ENCODE assay signal across 17 cellular contexts in genomic region chr5:120532835-120533234, GRCh38.
DNase-seq lines count a peak whose midpoint lies in the region; ATAC-seq and TF ChIP-seq lines count a peak whose summit lies in the region.
"Had no signal": no experiment of that assay in that cellular context is flagged by ENCODE, and none has a peak within 500 bp of the region (broad histone marks: within the 10 kb centered on the region; RNA-seq: fewer than 3 reads in every experiment).

No MANE protein-coding gene starts in this region.

- H3K27ac Mint-ChIP-seq in chondrocyte (ENCODE audit: unreplicated experiment) (no peak overlapping the region), nephron progenitor cell (no peak overlapping the region)
- H3K27ac Mint-ChIP-seq: CD4-positive, alpha-beta T cell; T-helper 1 cell treated with Interleukin-12 subunit alpha and Interleukin-12 subunit beta and Interleukin-4 antibody, amounts not matched to agents 30 μg/mL and 1 μg/mL, for 36 hours had no signal

- H3K27me3 ChIP-seq in Loucy (ENCODE audit: insufficient read depth, low read length, poor library complexity, severe bottlenecking): no peaks in the 10 kb centered on the region
- H3K27me3 ChIP-seq: esophagus squamous epithelium had no signal

- H3K9me3 Mint-ChIP-seq in chondrocyte (ENCODE audit: low read depth) (peaks cover 3% of the 10 kb centered on the region), nephron progenitor cell (no peaks in the 10 kb centered on the region)
- H3K9me3 Mint-ChIP-seq: T-helper 1 cell treated with Interleukin-12 subunit alpha and Interleukin-12 subunit beta and Interleukin-4 antibody, amounts not matched to agents 30 μg/mL and 1 μg/mL, for 36 hours had no signal

- DNase-seq in GM12864 (ENCODE audit: low read depth): no peak
- no peak for DNase-seq in chondrocyte (ENCODE audit: low spot score)
- peak; percentile 40 for DNase-seq in nephron progenitor cell
- no peak for DNase-seq in NCI-H1694 (lab: John Stamatoyannopoulos, UW)
- no peak for DNase-seq in activated CD4-positive, alpha-beta T cell treated with anti-CD3 and anti-CD28 coated beads, Interleukin-2, amount 50 U/mL, for 48 hours
- no peak for DNase-seq in GM10266 (ENCODE audit: extremely low spot score)
- DNase-seq: activated naive CD4-positive, alpha-beta T cell treated with anti-CD3 and anti-CD28 coated beads, Interleukin-2, amount 50 U/mL, for 16 hours; CD4-positive, alpha-beta T cell; cerebellar nuclear complex; esophagus squamous epithelium; kidney; NCI-H2029 had no signal

- no peak overlapping the region for H3K4me3 ChIP-seq in GM12864 (ENCODE audit: low read depth, low read length)
- H3K4me3 ChIP-seq in Loucy (ENCODE audit: low read length, poor library complexity, severe bottlenecking): no peak overlapping the region
- H3K4me3 ChIP-seq: esophagus squamous epithelium, GM12878, thoracic aorta had no signal

- no peaks in the 10 kb centered on the region for H3K36me3 ChIP-seq in Loucy (ENCODE audit: insufficient read depth, low read length)
- H3K36me3 ChIP-seq: esophagus squamous epithelium, thoracic aorta had no signal

- no peaks in the 10 kb centered on the region for H3K9me2 ChIP-seq in Loucy (replicated peaks; ENCODE audit: low read depth, low read length)

- no peak overlapping the region for H3K4me2 ChIP-seq in Loucy (ENCODE audit: low read depth, low read length, poor library complexity, severe bottlenecking)

- H3K4me1 ChIP-seq in Loucy (ENCODE audit: insufficient read depth, low read length, poor library complexity, severe bottlenecking): no peaks in the 10 kb centered on the region
- H3K4me1 ChIP-seq: esophagus squamous epithelium had no signal

- peaks cover 32% of the 10 kb centered on the region for H3K4me1 Mint-ChIP-seq in chondrocyte (ENCODE audit: low read depth)
- no peaks in the 10 kb centered on the region for H3K4me1 Mint-ChIP-seq in nephron progenitor cell

- no peaks in the 10 kb centered on the region for H3F3A ChIP-seq in Loucy (ENCODE audit: low read depth)

- H3K79me2 ChIP-seq in Loucy (ENCODE audit: insufficient read depth, low read length): no peaks in the 10 kb centered on the region

- no peaks in the 10 kb centered on the region for H4K20me1 ChIP-seq in Loucy (ENCODE audit: insufficient read depth, low read length, poor library complexity, severe bottlenecking)

- peak; percentile 28 for TF ChIP-seq CTCF in GM12864 (IDR thresholded peaks at IDR 0.05; ENCODE audit: low read depth, low read length, missing control alignments)
- peak; percentile 35; the same call in 1 of the 2 replicates for TF ChIP-seq CTCF in Loucy (conservative IDR thresholded peaks at IDR 0.05; ENCODE audit: low read length)
- peak; percentile 38 for TF ChIP-seq CTCF in chondrocyte (IDR thresholded peaks at IDR 0.05)
- peak; percentile 64 for TF ChIP-seq CTCF in nephron progenitor cell (IDR thresholded peaks at IDR 0.05)
- no peak for TF ChIP-seq CTCF in GM10266 (IDR thresholded peaks at IDR 0.05; ENCODE audit: control insufficient read depth, insufficient read depth, low read depth, missing control alignments)

- no peaks in the 10 kb centered on the region for H3K27me3 Mint-ChIP-seq in chondrocyte (ENCODE audit: low read depth)
- no peaks in the 10 kb centered on the region for H3K27me3 Mint-ChIP-seq in nephron progenitor cell (ENCODE audit: low read depth, poor library complexity)
- H3K27me3 Mint-ChIP-seq: CD4-positive, alpha-beta T cell had no signal

- peaks cover 3% of the 10 kb centered on the region for H3K36me3 Mint-ChIP-seq in chondrocyte (ENCODE audit: low read depth)
- no peaks in the 10 kb centered on the region for H3K36me3 Mint-ChIP-seq in nephron progenitor cell (ENCODE audit: low read depth)

- H3K4me3 Mint-ChIP-seq in chondrocyte (ENCODE audit: unreplicated experiment): no peak overlapping the region
- H3K4me3 Mint-ChIP-seq in nephron progenitor cell: no peak overlapping the region
- H3K4me3 Mint-ChIP-seq: CD4-positive, alpha-beta T cell; T-helper 1 cell treated with Interleukin-12 subunit alpha and Interleukin-12 subunit beta and Interleukin-4 antibody, amounts not matched to agents 30 μg/mL and 1 μg/mL, for 36 hours had no signal

- H3K9ac ChIP-seq in Loucy (ENCODE audit: low read depth, low read length, poor library complexity, severe bottlenecking): no peak overlapping the region

- H3K9me3 ChIP-seq in Loucy (ENCODE audit: insufficient read depth, low read depth, low read length): no peaks in the 10 kb centered on the region
- H3K9me3 ChIP-seq: esophagus squamous epithelium, thoracic aorta had no signal

- no peak for ATAC-seq in GM21717 (IDR thresholded peaks at IDR 0.05; ENCODE audit: unreplicated experiment)
- ATAC-seq: GM12878 had no signal

- no peak overlapping the region for H2AFZ ChIP-seq in Loucy (ENCODE audit: low read length)
